In genomic region chr10:24722676-24723385, GRCh38 we compare ENCODE assay signal across 8 cellular contexts. TPM values are rescaled to one million over a fixed set of nuclear protein-coding genes. Genes with fewer than 3 reads are reported as not detected.
DNase-seq lines count a peak whose midpoint lies in the region; ATAC-seq and TF ChIP-seq lines count a peak whose summit lies in the region.

No MANE protein-coding gene starts in this region.

- no peak overlapping the region for H3K4me3 Mint-ChIP-seq in Caco-2 (ENCODE audit: unreplicated experiment)

- H3K9me3 Mint-ChIP-seq in Caco-2 (ENCODE audit: unreplicated experiment), result no peaks in the 10 kb centered on the region

- CTCF ChIA-PET in Caco-2 (lab: Charles Lee), result interaction anchor here (1.4 to 1.6 kb wide), 2 partner anchors 80 to 229 kb away, joined by 3 to 15 read pairs; no protein-coding TSS in a partner anchor

- ATAC-seq in GM19455 (IDR thresholded peaks at IDR 0.05; ENCODE audit: unreplicated experiment), result peak; percentile 36

- H3K36me3 ChIP-seq in Caco-2 (ENCODE audit: control insufficient read depth, insufficient read depth, low read length) (no peaks in the 10 kb centered on the region), WERI-Rb-1 (no peaks in the 10 kb centered on the region)

- H3K36me3 Mint-ChIP-seq in Caco-2 (ENCODE audit: insufficient read depth, unreplicated experiment), result peaks cover 32% of the 10 kb centered on the region

- H3K27me3 ChIP-seq in Caco-2 (replicated peaks; ENCODE audit: control insufficient read depth, insufficient read depth, low read length) (no peaks in the 10 kb centered on the region), WERI-Rb-1 (ENCODE audit: insufficient read depth, low read depth, severe bottlenecking) (no peaks in the 10 kb centered on the region)

- peak overlapping the region; percentile 91 for H3K27ac ChIP-seq in WERI-Rb-1

- H3K9me3 ChIP-seq in Caco-2 (no peaks in the 10 kb centered on the region), WERI-Rb-1 (ENCODE audit: severe bottlenecking) (no peaks in the 10 kb centered on the region)

- TF ChIP-seq CTCF in Caco-2 (IDR thresholded peaks at IDR 0.05; ENCODE audit: insufficient read depth in 1 of 2, low read depth in 1 of 2, low read length in 1 of 2, severe bottlenecking in 1 of 2, unreplicated experiment in 1 of 2), result peak in 1 of 2 experiments; percentile 27
- no peak for TF ChIP-seq CTCF in WERI-Rb-1 (IDR thresholded peaks at IDR 0.05; ENCODE audit: low read depth, low read length)

- DNase-seq in Caco-2, result peak; percentile 74 to 79
- peak; percentile 58 for DNase-seq in HT-29 (ENCODE audit: low spot score)
- DNase-seq in WERI-Rb-1, result peak; percentile 37
- peak; percentile 52 for DNase-seq in central memory CD4-positive, alpha-beta T cell
- DNase-seq in kidney tubule cell (ENCODE audit: low spot score), result peak; percentile 61
- DNase-seq in stimulated activated CD4-positive, alpha-beta T cell treated with anti-CD3 and anti-CD28 coated beads, Interleukin-1b, Interleukin-23, amount 100 ng/mL, for 4 hours (ENCODE audit: low read depth in 2 of 2), result peak; percentile 14 to 31
- no peak for DNase-seq in NCI-H2029 treated with DMSO at 0.1 percent for 48 hours (lab: John Stamatoyannopoulos, UW)

- peak overlapping the region; percentile 64 for H3K4me3 ChIP-seq in Caco-2 (ENCODE audit: low read depth, low read length)
- peak overlapping the region; percentile 60 for H3K4me3 ChIP-seq in WERI-Rb-1 (ENCODE audit: low read depth, low read length)

- no peaks in the 10 kb centered on the region for H3K27me3 Mint-ChIP-seq in Caco-2 (ENCODE audit: insufficient read depth, unreplicated experiment)

- peak overlapping the region; percentile 88 for H3K27ac Mint-ChIP-seq in Caco-2 (ENCODE audit: unreplicated experiment)

- BruUV-seq in Caco-2 (replicated peaks; lab: Mats Ljungman, UMichigan), result no TSS peak

- intact Hi-C loops in Caco-2 (cut with micrococcal nuclease; ENCODE audit: unreplicated experiment), result loop anchor here (5.0 kb wide), 2 partner anchors 339 to 516 kb away; partner anchors contain the start of gene KIAA1217

- peaks cover 26% of the 10 kb centered on the region for H3K4me1 ChIP-seq in Caco-2

- POLR2A ChIA-PET in Caco-2 (lab: Charles Lee), result interaction anchor here (0.6 to 1.5 kb wide), 5 partner anchors 20 to 294 kb away, joined by 3 to 8 read pairs (median 3); partner anchors contain the start of gene THNSL1

- peaks cover 26% of the 10 kb centered on the region for H3K4me1 Mint-ChIP-seq in Caco-2 (ENCODE audit: low read depth, unreplicated experiment)

RNA-seq across cellular contexts. Expression of gene ARHGAP21, which starts 0.9 kb away (rescaled TPM):
- total RNA-seq in Caco-2 (2022), result 99.1 and 103 TPM in 2 replicates
- 31.7 and 33.7 TPM in 2 replicates for total RNA-seq in HT-29 (2014; rRNA removed; shearing (Covaris generic))
